Comparison of ENCODE assay signal across 17 cellular contexts in genomic region chr1:9240914-9241820, GRCh38. TPM values are rescaled to one million over a fixed set of nuclear protein-coding genes. Genes with fewer than 3 reads are reported as not detected.
A peak's percentile ranks its signal among the peaks of the same experiment; 100 is the strongest.
DNase-seq lines count a peak whose midpoint lies in the region; ATAC-seq and TF ChIP-seq lines count a peak whose summit lies in the region.
"Had no signal": no experiment of that assay in that cellular context is flagged by ENCODE, and none has a peak within 500 bp of the region (broad histone marks: within the 10 kb centered on the region; RNA-seq: fewer than 3 reads in every experiment).

No MANE protein-coding gene starts in this region.

- H3K4me1 ChIP-seq in esophagus muscularis mucosa (peaks cover 87 to 98% (median 95%) of the 10 kb centered on the region in 4 donors), prostate gland (replicated peaks) (peaks cover 62% of the 10 kb centered on the region), upper lobe of left lung (peaks cover 88 to 99% (median 90%) of the 10 kb centered on the region in 4 donors)
- H3K4me1 ChIP-seq: Caco-2 had no signal

- H3K27ac ChIP-seq in esophagus muscularis mucosa (replicated peaks in 1 of 4) (peak overlapping the region; percentile 76 to 84 (median 83)), prostate gland (peak overlapping the region; percentile 92 to 95), upper lobe of left lung (peak overlapping the region; percentile 76 to 89 (median 86))
- H3K27ac ChIP-seq: VCaP had no signal

- H3K36me3 Mint-ChIP-seq in T-helper 2 cell treated with Interferon-gamma antibody and Interleukin-4, amounts not matched to agents 5 μg/mL and 100 μg/mL, for 36 hours (ENCODE audit: low read depth), result peaks cover 34% of the 10 kb centered on the region
- peaks cover 16% of the 10 kb centered on the region for H3K36me3 Mint-ChIP-seq in mesothelial cell of epicardium

- DNase-seq in T-helper 2 cell treated with Interferon-gamma antibody and Interleukin-4, amounts not matched to agents 5 μg/mL and 100 μg/mL, for 36 hours (ENCODE audit: low spot score), result no peak
- DNase-seq in T-helper 2 cell (no peak), esophagus muscularis mucosa (ENCODE audit: extremely low spot score) (no peak), prostate gland (ENCODE audit: low spot score) (no peak), upper lobe of left lung (no peak), middle frontal gyrus (ENCODE audit: extremely low spot score, low spot score) (no peak), NCI-H146 treated with DMSO at 0.1 percent for 48 hours (lab: John Stamatoyannopoulos, UW; ENCODE audit: unreplicated experiment) (no peak), mesothelial cell of epicardium (ENCODE audit: low spot score in 2 of 2, unreplicated experiment in 2 of 2) (no peak)
- DNase-seq: 8988T; activated CD8-positive, alpha-beta memory T cell treated with anti-CD3 and anti-CD28 coated beads, Interleukin-2, amount 10 ng/mL, durations not matched to agents 7 days and 5 days; activated naive CD4-positive, alpha-beta T cell treated with anti-CD3 and anti-CD28 coated beads for 36 hours; Caco-2; hippocampal formation; stimulated activated CD4-positive, alpha-beta T cell treated with anti-CD3 and anti-CD28 coated beads, Interleukin-2, amount 100 ng/mL, for 24 hours had no signal

- no peak for TF ChIP-seq CTCF in esophagus muscularis mucosa (IDR thresholded peaks at IDR 0.05)
- TF ChIP-seq CTCF in prostate gland (IDR thresholded peaks at IDR 0.05), result no peak
- TF ChIP-seq CTCF in upper lobe of left lung (IDR thresholded peaks at IDR 0.05), result no peak
- no peak for TF ChIP-seq CTCF in mesothelial cell of epicardium (IDR thresholded peaks at IDR 0.05; ENCODE audit: unreplicated experiment)

- H3K4me1 Mint-ChIP-seq in T-helper 2 cell treated with Interferon-gamma antibody and Interleukin-4, amounts not matched to agents 5 μg/mL and 100 μg/mL, for 36 hours (ENCODE audit: low read depth), result peaks cover 71% of the 10 kb centered on the region
- H3K4me1 Mint-ChIP-seq in mesothelial cell of epicardium, result peaks cover 29% of the 10 kb centered on the region

- no peak for ATAC-seq in upper lobe of left lung (ENCODE audit: low FRiP score in 2 of 2)
- ATAC-seq: activated CD8-positive, alpha-beta memory T cell treated with anti-CD3 and anti-CD28 coated beads, Interleukin-2, amount 10 ng/mL, durations not matched to agents 7 days and 5 days had no signal

- TF ChIP-seq POLR2A in esophagus muscularis mucosa (IDR thresholded peaks at IDR 0.05; ENCODE audit: low read depth) (no peak), prostate gland (IDR thresholded peaks at IDR 0.05) (no peak), upper lobe of left lung (IDR thresholded peaks at IDR 0.05) (no peak)

- H3K4me3 ChIP-seq in esophagus muscularis mucosa, result no peak overlapping the region
- no peak overlapping the region for H3K4me3 ChIP-seq in prostate gland
- no peak overlapping the region for H3K4me3 ChIP-seq in upper lobe of left lung

- H3K27ac Mint-ChIP-seq in T-helper 2 cell treated with Interferon-gamma antibody and Interleukin-4, amounts not matched to agents 5 μg/mL and 100 μg/mL, for 36 hours, result peak overlapping the region; percentile 52
- no peak overlapping the region for H3K27ac Mint-ChIP-seq in mesothelial cell of epicardium
- H3K27ac Mint-ChIP-seq: activated naive CD4-positive, alpha-beta T cell treated with anti-CD3 and anti-CD28 coated beads for 36 hours; memory B cell had no signal

- peaks cover 0 to 13% (median 12%) of the 10 kb centered on the region in 4 donors for H3K36me3 ChIP-seq in esophagus muscularis mucosa
- no peaks in the 10 kb centered on the region for H3K36me3 ChIP-seq in prostate gland
- peaks cover 0 to 11% (median 6%) of the 10 kb centered on the region in 4 donors for H3K36me3 ChIP-seq in upper lobe of left lung

- H3K27me3 ChIP-seq in esophagus muscularis mucosa, result no peaks in the 10 kb centered on the region
- no peaks in the 10 kb centered on the region for H3K27me3 ChIP-seq in prostate gland (replicated peaks; ENCODE audit: insufficient read depth)
- no peaks in the 10 kb centered on the region for H3K27me3 ChIP-seq in upper lobe of left lung

- H3K27me3 Mint-ChIP-seq in T-helper 2 cell treated with Interferon-gamma antibody and Interleukin-4, amounts not matched to agents 5 μg/mL and 100 μg/mL, for 36 hours (ENCODE audit: low read depth), result no peaks in the 10 kb centered on the region
- H3K27me3 Mint-ChIP-seq in mesothelial cell of epicardium (ENCODE audit: low read depth), result no peaks in the 10 kb centered on the region
- H3K27me3 Mint-ChIP-seq: activated CD8-positive, alpha-beta memory T cell treated with anti-CD3 and anti-CD28 coated beads, Interleukin-2, amount 10 ng/mL, durations not matched to agents 7 days and 5 days; central memory CD8-positive, alpha-beta T cell; memory B cell had no signal

- intact Hi-C loops in esophagus muscularis mucosa (cut with DNase I) (no loop called here), prostate gland (cut with DNase I) (no loop called here)

- peak overlapping the region; percentile 75 for H3K4me3 Mint-ChIP-seq in T-helper 2 cell treated with Interferon-gamma antibody and Interleukin-4, amounts not matched to agents 5 μg/mL and 100 μg/mL, for 36 hours
- no peak overlapping the region for H3K4me3 Mint-ChIP-seq in mesothelial cell of epicardium
- H3K4me3 Mint-ChIP-seq: activated CD8-positive, alpha-beta memory T cell treated with anti-CD3 and anti-CD28 coated beads, Interleukin-2, amount 10 ng/mL, durations not matched to agents 7 days and 5 days; activated naive CD4-positive, alpha-beta T cell treated with anti-CD3 and anti-CD28 coated beads for 36 hours; memory B cell had no signal

- H3K9me3 Mint-ChIP-seq in T-helper 2 cell treated with Interferon-gamma antibody and Interleukin-4, amounts not matched to agents 5 μg/mL and 100 μg/mL, for 36 hours, result no peaks in the 10 kb centered on the region
- no peaks in the 10 kb centered on the region for H3K9me3 Mint-ChIP-seq in mesothelial cell of epicardium
- H3K9me3 Mint-ChIP-seq: activated naive CD4-positive, alpha-beta T cell treated with anti-CD3 and anti-CD28 coated beads for 36 hours; central memory CD8-positive, alpha-beta T cell; memory B cell had no signal

- 93% methylated on average over 8 of the region's 8 CpGs for WGBS in esophagus muscularis mucosa
- WGBS in prostate gland, result 85% methylated on average over 8 of the region's 8 CpGs
- WGBS in upper lobe of left lung, 2 donors, result 84 to 91% methylated on average over 7 to 8 of the region's 8 CpGs

- TF ChIP-seq EP300 in esophagus muscularis mucosa (IDR thresholded peaks at IDR 0.05) (no peak), upper lobe of left lung (IDR thresholded peaks at IDR 0.05) (no peak)

- no peaks in the 10 kb centered on the region for H3K9me3 ChIP-seq in esophagus muscularis mucosa
- H3K9me3 ChIP-seq in prostate gland, result no peaks in the 10 kb centered on the region
- no peaks in the 10 kb centered on the region for H3K9me3 ChIP-seq in upper lobe of left lung
- H3K9me3 ChIP-seq: Caco-2 had no signal

RNA-seq across cellular contexts. Expression of gene H6PD, which starts 6.6 kb away (rescaled TPM):
- total RNA-seq in esophagus muscularis mucosa (10 to 100 TPM; 31.1 to 54.4 (median 38.4) TPM), prostate gland (10 to 100 TPM; 52.8 to 88.8 TPM), upper lobe of left lung (10 to 100 TPM; 36.7 to 57.0 (median 44.5) TPM), mesothelial cell of epicardium (71.2 to 74.6 TPM (median 73.1 TPM) in 3 replicates)

RNA-seq across cellular contexts. Expression of gene SPSB1, which starts 51.5 kb away (rescaled TPM):
- total RNA-seq in esophagus muscularis mucosa (100 to 1,000 TPM in 2 of 4 donors, 10 to 100 TPM in 2; 61.0 to 104 (median 97.4) TPM), prostate gland (10 to 100 TPM; 29.0 to 57.1 TPM), upper lobe of left lung (10 to 100 TPM; 21.0 to 49.1 (median 30.3) TPM), mesothelial cell of epicardium (22.0 to 24.8 TPM (median 23.9 TPM) in 3 replicates)
